ENCODE assay signal across 11 cellular contexts in genomic region chr4:2135083-2135482, GRCh38.
A peak's percentile ranks its signal among the peaks of the same experiment; 100 is the strongest.
DNase-seq lines count a peak whose midpoint lies in the region; ATAC-seq and TF ChIP-seq lines count a peak whose summit lies in the region.
"Had no signal": no experiment of that assay in that cellular context is flagged by ENCODE, and none has a peak within 500 bp of the region (broad histone marks: within the 10 kb centered on the region; RNA-seq: fewer than 3 reads in every experiment).

No MANE protein-coding gene starts in this region.

- no peak overlapping the region for H3K27ac ChIP-seq in BLaER1
- no peak overlapping the region for H3K27ac ChIP-seq in foreskin keratinocyte

- no peaks in the 10 kb centered on the region for H3K27me3 Mint-ChIP-seq in T-helper 17 cell
- H3K27me3 Mint-ChIP-seq in stimulated activated naive B cell treated with anti-CD40 and anti-IgM and Interleukin-4, amounts not matched to agents 10 μg/mL and 1 μg/mL and 100 μg/mL, for 72 hours: peaks cover 21 to 43% of the 10 kb centered on the region in 2 donors

- H4K20me1 ChIP-seq in BLaER1: no peaks in the 10 kb centered on the region

- peaks cover 8% of the 10 kb centered on the region for H3K9me3 ChIP-seq in BLaER1
- no peaks in the 10 kb centered on the region for H3K9me3 ChIP-seq in T-helper 17 cell (ENCODE audit: control insufficient read depth, low read length, poor library complexity, severe bottlenecking)

- H3K4me3 Mint-ChIP-seq in T-helper 17 cell: no peak overlapping the region
- H3K4me3 Mint-ChIP-seq in stimulated activated naive B cell treated with anti-CD40 and anti-IgM and Interleukin-4, amounts not matched to agents 10 μg/mL and 1 μg/mL and 100 μg/mL, for 72 hours: no peak overlapping the region
- H3K4me3 Mint-ChIP-seq: activated B cell treated with CpG ODN at 0.5 μM for 24 hours; dendritic cell treated with granulocyte-macrophage colony-stimulating factor and Interleukin-4, amounts not matched to agents 40 ng/mL and 50 ng/mL, for 4 days had no signal

- no peak overlapping the region for H3K9ac ChIP-seq in BLaER1

- in situ Hi-C loops in G401 (cut with HindIII; ENCODE audit: low sequenced_read_pairs): no loop called here

- no peaks in the 10 kb centered on the region for H3K36me3 ChIP-seq in BLaER1

- ATAC-seq in T-helper 17 cell: peak; percentile 23
- no peak for ATAC-seq in GM21723 (IDR thresholded peaks at IDR 0.05; ENCODE audit: unreplicated experiment)
- ATAC-seq in foreskin keratinocyte: no peak
- no peak for ATAC-seq in stimulated activated naive B cell treated with anti-CD40 and anti-IgM and Interleukin-4, amounts not matched to agents 10 μg/mL and 1 μg/mL and 100 μg/mL, for 72 hours (replicated peaks)
- ATAC-seq: left ventricle myocardium superior had no signal

- no peak overlapping the region for H3K4me3 ChIP-seq in BLaER1

- H3K4me1 ChIP-seq in BLaER1 (peaks cover 32% of the 10 kb centered on the region), foreskin keratinocyte (no peaks in the 10 kb centered on the region)

- H3K27me3 ChIP-seq in BLaER1: no peaks in the 10 kb centered on the region
- H3K27me3 ChIP-seq in foreskin keratinocyte: peaks cover 3% of the 10 kb centered on the region

- H3K27ac Mint-ChIP-seq in T-helper 17 cell: peak overlapping the region; percentile 32
- H3K27ac Mint-ChIP-seq in stimulated activated naive B cell treated with anti-CD40 and anti-IgM and Interleukin-4, amounts not matched to agents 10 μg/mL and 1 μg/mL and 100 μg/mL, for 72 hours: no peak overlapping the region
- H3K27ac Mint-ChIP-seq: activated B cell treated with CpG ODN at 0.5 μM for 24 hours; dendritic cell treated with granulocyte-macrophage colony-stimulating factor and Interleukin-4, amounts not matched to agents 40 ng/mL and 50 ng/mL, for 4 days had no signal

- H3K4me1 Mint-ChIP-seq in T-helper 17 cell: peaks cover 10% of the 10 kb centered on the region
- H3K4me1 Mint-ChIP-seq in stimulated activated naive B cell treated with anti-CD40 and anti-IgM and Interleukin-4, amounts not matched to agents 10 μg/mL and 1 μg/mL and 100 μg/mL, for 72 hours: peaks cover 0 to 7% of the 10 kb centered on the region in 2 donors
- H3K4me1 Mint-ChIP-seq: activated B cell treated with CpG ODN at 0.5 μM for 24 hours had no signal

- peak overlapping the region; percentile 46 for H3K4me2 ChIP-seq in BLaER1

- peak; percentile 41 for DNase-seq in G401 (ENCODE audit: low spot score)
- no peak for DNase-seq in T-helper 17 cell
- DNase-seq in fibroblast of the conjunctiva (ENCODE audit: low read depth): peak; percentile 2
- DNase-seq in foreskin keratinocyte: no peak
- DNase-seq in activated CD8-positive, alpha-beta memory T cell treated with anti-CD3 and anti-CD28 coated beads, Interleukin-2, amount 50 U/mL, for 4 hours: no peak
- DNase-seq in stimulated activated naive B cell treated with anti-CD40 and anti-IgM and Interleukin-4, amounts not matched to agents 10 μg/mL and 1 μg/mL and 100 μg/mL, for 72 hours: no peak
- DNase-seq: activated B cell treated with CpG ODN at 0.5 μM for 24 hours, left ventricle myocardium superior had no signal

- no peak for TF ChIP-seq CTCF in foreskin keratinocyte (conservative IDR thresholded peaks at IDR 0.05)

- no peaks in the 10 kb centered on the region for H3K36me3 Mint-ChIP-seq in T-helper 17 cell (ENCODE audit: low read depth)
- H3K36me3 Mint-ChIP-seq in stimulated activated naive B cell treated with anti-CD40 and anti-IgM and Interleukin-4, amounts not matched to agents 10 μg/mL and 1 μg/mL and 100 μg/mL, for 72 hours: peaks cover 0 to 3% of the 10 kb centered on the region in 2 donors

- peaks cover 8 to 15% of the 10 kb centered on the region in 2 donors for H3K9me3 Mint-ChIP-seq in stimulated activated naive B cell treated with anti-CD40 and anti-IgM and Interleukin-4, amounts not matched to agents 10 μg/mL and 1 μg/mL and 100 μg/mL, for 72 hours

Comparison
In these comparisons a context has a peak if more than half of its experiments do, and no peak if none do; other contexts are left out.
1. DNase-seq: peak in G401 (single experiment) and fibroblast of the conjunctiva (single experiment); none in T-helper 17 cell (0 of 3), foreskin keratinocyte (0 of 2), activated CD8-positive, alpha-beta memory T cell treated with anti-CD3 and anti-CD28 coated beads, Interleukin-2, amount 50 U/mL, for 4 hours (single experiment) and stimulated activated naive B cell treated with anti-CD40 and anti-IgM and Interleukin-4, amounts not matched to agents 10 μg/mL and 1 μg/mL and 100 μg/mL, for 72 hours (single experiment).